In the genomic region with DNA sequence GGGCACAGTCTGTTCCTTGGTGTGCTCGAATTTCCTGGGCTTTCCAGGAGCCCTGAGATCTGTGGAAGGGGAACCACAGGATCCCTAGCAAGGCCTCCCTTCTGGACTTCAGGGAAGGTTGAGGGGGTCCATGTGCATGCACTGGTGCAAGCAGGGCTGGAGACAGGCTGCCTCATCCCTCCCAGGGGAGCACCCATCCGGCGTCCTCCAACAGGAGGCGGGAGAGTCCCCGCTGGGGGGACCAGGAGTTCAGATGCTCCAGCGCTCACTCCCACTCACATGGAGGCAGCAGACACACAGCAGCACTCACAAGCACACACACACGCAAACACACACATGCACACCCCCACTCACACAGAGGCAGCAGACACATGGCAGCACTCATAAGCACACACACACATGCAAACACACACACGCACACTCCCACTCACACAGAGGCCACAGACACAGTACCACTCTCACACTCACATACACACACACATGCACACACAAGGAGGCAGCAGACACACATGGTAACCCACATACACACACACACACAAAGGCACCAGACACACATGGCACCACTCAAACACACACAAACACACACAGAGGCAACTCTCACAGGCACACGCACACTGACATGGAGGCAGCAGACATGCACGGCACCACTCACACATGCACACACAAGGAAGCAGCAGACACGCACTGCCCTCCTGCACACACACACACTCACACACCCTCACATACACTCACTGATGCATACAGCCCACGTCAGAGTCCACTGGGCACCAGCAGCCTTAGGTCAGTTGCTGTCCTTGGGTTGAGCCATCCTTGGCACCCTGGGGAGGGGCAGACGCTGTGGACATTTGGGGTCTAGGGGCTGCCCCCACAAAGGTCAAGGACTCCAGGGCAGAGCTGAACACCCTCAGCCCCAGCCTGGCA, we compare ENCODE assay signal across 1 cellular context.
TF ChIP-seq lines count a peak whose summit lies in the region.

No MANE protein-coding gene starts in this region.

TF ChIP-seq in HepG2, 621 proteins besides CTCF, POLR2A, EP300 and RAD21 (continued from another document):
- no peak for TF ChIP-seq MTF1 (CRISPR knock-in tag; IDR thresholded peaks at IDR 0.05)
- TF ChIP-seq, protein P1, sequence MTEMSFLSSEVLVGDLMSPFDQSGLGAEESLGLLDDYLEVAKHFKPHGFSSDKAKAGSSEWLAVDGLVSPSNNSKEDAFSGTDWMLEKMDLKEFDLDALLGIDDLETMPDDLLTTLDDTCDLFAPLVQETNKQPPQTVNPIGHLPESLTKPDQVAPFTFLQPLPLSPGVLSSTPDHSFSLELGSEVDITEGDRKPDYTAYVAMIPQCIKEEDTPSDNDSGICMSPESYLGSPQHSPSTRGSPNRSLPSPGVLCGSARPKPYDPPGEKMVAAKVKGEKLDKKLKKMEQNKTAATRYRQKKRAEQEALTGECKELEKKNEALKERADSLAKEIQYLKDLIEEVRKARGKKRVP (CRISPR knock-in tag; IDR thresholded peaks at IDR 0.05) = no peak
- TF ChIP-seq CBX2 (IDR thresholded peaks at IDR 0.05; ENCODE audit: low read depth, low read length) = no peak
- TF ChIP-seq CBX2 (CRISPR knock-in tag; IDR thresholded peaks at IDR 0.05; ENCODE audit: low read depth) = no peak
- TF ChIP-seq, protein P2, sequence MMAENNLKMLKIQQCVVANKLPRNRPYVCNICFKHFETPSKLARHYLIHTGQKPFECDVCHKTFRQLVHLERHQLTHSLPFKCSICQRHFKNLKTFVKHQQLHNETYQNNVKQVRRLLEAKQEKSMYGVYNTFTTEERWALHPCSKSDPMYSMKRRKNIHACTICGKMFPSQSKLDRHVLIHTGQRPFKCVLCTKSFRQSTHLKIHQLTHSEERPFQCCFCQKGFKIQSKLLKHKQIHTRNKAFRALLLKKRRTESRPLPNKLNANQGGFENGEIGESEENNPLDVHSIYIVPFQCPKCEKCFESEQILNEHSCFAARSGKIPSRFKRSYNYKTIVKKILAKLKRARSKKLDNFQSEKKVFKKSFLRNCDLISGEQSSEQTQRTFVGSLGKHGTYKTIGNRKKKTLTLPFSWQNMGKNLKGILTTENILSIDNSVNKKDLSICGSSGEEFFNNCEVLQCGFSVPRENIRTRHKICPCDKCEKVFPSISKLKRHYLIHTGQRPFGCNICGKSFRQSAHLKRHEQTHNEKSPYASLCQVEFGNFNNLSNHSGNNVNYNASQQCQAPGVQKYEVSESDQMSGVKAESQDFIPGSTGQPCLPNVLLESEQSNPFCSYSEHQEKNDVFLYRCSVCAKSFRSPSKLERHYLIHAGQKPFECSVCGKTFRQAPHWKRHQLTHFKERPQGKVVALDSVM (CRISPR knock-in tag; IDR thresholded peaks at IDR 0.05) = no peak
- TF ChIP-seq FOXA1 (IDR thresholded peaks at IDR 0.05) = 0 out of 2 replicates have a peak, but pooled peaks have one; percentile 11
- TF ChIP-seq FOXA1 (CRISPR knock-in tag; IDR thresholded peaks at IDR 0.05) = no peak
- TF ChIP-seq GABPA (IDR thresholded peaks at IDR 0.05; ENCODE audit: low read depth, low read length) = no peak
- no peak for TF ChIP-seq GABPA (CRISPR knock-in tag; IDR thresholded peaks at IDR 0.05; ENCODE audit: low read depth)
- TF ChIP-seq, protein P3, sequence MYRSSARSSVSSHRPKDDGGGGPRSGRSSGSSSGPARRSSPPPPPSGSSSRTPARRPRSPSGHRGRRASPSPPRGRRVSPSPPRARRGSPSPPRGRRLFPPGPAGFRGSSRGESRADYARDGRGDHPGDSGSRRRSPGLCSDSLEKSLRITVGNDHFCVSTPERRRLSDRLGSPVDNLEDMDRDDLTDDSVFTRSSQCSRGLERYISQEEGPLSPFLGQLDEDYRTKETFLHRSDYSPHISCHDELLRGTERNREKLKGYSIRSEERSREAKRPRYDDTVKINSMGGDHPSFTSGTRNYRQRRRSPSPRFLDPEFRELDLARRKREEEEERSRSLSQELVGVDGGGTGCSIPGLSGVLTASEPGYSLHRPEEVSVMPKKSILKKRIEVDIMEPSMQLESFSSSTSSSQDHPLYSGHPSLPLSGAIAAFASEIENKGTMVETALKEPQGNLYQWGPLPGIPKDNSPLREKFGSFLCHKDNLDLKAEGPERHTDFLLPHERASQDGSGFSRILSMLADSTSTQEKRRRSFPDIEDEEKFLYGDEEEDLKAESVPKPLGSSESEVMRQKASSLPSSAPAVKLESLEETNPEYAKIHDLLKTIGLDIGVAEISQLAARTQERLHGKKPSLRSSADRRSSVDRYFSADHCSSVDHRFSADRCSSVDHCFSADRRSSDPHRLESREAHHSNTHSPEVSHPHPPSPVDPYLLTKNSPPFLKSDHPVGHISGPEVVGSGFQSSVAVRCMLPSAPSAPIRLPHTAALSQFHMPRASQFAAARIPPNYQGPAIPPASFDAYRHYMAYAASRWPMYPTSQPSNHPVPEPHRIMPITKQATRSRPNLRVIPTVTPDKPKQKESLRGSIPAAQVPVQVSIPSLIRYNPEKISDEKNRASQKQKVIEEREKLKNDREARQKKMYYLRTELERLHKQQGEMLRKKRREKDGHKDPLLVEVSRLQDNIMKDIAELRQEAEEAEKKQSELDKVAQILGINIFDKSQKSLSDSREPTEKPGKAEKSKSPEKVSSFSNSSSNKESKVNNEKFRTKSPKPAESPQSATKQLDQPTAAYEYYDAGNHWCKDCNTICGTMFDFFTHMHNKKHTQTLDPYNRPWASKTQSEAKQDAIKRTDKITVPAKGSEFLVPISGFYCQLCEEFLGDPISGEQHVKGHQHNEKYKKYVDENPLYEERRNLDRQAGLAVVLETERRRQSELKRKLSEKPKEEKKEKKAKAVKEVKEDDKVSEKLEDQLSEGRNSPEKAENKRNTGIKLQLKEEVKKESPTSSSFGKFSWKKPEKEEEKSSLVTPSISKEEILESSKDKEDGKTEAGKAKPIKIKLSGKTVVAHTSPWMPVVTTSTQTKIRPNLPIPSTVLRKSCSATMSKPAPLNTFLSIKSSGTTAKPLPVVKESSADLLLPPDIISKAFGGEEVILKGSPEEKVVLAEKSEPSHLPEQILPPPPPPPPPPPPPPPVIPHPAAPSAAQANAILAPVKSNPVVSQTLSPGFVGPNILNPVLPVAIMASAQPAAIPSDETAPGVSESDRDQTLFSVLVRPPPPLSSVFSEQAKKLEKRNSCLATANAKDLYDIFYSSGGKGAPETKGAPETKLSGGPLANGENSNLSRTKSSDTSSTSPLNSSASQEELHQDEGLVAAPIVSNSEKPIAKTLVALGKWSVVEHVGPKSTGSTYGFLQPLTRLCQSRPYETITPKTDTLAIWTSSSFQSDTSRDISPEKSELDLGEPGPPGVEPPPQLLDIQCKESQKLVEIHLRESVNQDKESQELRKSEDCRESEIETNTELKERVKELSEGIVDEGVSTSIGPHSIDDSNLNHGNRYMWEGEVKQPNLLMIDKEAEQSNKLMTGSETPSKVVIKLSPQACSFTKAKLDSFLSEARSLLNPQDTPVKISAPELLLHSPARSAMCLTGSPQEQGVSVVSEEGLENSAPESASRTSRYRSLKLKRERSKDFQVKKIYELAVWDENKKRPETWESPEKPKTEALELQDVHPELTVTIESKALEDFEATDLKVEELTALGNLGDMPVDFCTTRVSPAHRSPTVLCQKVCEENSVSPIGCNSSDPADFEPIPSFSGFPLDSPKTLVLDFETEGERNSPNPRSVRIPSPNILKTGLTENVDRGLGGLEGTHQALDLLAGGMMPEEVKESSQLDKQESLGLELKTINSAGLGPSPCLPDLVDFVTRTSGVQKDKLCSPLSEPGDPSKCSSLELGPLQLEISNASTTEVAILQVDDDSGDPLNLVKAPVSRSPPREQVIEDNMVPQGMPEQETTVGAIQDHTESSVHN (CRISPR knock-in tag; IDR thresholded peaks at IDR 0.05) = no peak
- no peak for TF ChIP-seq SAFB2 (CRISPR knock-in tag; IDR thresholded peaks at IDR 0.05; ENCODE audit: borderline replicate concordance, low read depth)
- no peak for TF ChIP-seq ZNF225 (CRISPR knock-in tag; IDR thresholded peaks at IDR 0.05)
- TF ChIP-seq, protein P4, sequence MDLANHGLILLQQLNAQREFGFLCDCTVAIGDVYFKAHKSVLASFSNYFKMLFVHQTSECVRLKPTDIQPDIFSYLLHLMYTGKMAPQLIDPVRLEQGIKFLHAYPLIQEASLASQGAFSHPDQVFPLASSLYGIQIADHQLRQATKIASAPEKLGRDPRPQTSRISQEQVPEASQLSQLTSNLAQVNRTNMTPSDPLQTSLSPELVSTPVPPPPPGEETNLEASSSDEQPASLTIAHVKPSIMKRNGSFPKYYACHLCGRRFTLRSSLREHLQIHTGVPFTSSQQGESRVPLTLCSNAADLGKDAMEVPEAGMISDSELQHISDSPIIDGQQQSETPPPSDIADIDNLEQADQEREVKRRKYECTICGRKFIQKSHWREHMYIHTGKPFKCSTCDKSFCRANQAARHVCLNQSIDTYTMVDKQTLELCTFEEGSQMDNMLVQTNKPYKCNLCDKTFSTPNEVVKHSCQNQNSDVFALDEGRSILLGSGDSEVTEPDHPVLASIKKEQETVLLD (CRISPR knock-in tag; IDR thresholded peaks at IDR 0.05; ENCODE audit: low read depth) = no peak
- TF ChIP-seq MIER3 (CRISPR knock-in tag; IDR thresholded peaks at IDR 0.05; ENCODE audit: borderline replicate concordance) = no peak
- no peak for TF ChIP-seq ZNF720 (CRISPR knock-in tag; IDR thresholded peaks at IDR 0.05)
- TF ChIP-seq HNF4G (IDR thresholded peaks at IDR 0.05; ENCODE audit: borderline replicate concordance, low read depth, low read length) = no peak
- TF ChIP-seq HNF4G (CRISPR knock-in tag; IDR thresholded peaks at IDR 0.05; ENCODE audit: borderline replicate concordance, low read depth) = no peak
- TF ChIP-seq RFXAP (CRISPR knock-in tag; IDR thresholded peaks at IDR 0.05; ENCODE audit: borderline replicate concordance) = no peak
- TF ChIP-seq, protein P5, sequence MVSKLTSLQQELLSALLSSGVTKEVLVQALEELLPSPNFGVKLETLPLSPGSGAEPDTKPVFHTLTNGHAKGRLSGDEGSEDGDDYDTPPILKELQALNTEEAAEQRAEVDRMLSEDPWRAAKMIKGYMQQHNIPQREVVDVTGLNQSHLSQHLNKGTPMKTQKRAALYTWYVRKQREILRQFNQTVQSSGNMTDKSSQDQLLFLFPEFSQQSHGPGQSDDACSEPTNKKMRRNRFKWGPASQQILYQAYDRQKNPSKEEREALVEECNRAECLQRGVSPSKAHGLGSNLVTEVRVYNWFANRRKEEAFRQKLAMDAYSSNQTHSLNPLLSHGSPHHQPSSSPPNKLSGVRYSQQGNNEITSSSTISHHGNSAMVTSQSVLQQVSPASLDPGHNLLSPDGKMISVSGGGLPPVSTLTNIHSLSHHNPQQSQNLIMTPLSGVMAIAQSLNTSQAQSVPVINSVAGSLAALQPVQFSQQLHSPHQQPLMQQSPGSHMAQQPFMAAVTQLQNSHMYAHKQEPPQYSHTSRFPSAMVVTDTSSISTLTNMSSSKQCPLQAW (CRISPR knock-in tag; IDR thresholded peaks at IDR 0.05) = no peak
- TF ChIP-seq, protein P6, sequence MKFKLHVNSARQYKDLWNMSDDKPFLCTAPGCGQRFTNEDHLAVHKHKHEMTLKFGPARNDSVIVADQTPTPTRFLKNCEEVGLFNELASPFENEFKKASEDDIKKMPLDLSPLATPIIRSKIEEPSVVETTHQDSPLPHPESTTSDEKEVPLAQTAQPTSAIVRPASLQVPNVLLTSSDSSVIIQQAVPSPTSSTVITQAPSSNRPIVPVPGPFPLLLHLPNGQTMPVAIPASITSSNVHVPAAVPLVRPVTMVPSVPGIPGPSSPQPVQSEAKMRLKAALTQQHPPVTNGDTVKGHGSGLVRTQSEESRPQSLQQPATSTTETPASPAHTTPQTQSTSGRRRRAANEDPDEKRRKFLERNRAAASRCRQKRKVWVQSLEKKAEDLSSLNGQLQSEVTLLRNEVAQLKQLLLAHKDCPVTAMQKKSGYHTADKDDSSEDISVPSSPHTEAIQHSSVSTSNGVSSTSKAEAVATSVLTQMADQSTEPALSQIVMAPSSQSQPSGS (CRISPR knock-in tag; IDR thresholded peaks at IDR 0.05) = no peak
- no peak for TF ChIP-seq NFE2L2 (IDR thresholded peaks at IDR 0.05; ENCODE audit: low read length)
- TF ChIP-seq, protein P7, sequence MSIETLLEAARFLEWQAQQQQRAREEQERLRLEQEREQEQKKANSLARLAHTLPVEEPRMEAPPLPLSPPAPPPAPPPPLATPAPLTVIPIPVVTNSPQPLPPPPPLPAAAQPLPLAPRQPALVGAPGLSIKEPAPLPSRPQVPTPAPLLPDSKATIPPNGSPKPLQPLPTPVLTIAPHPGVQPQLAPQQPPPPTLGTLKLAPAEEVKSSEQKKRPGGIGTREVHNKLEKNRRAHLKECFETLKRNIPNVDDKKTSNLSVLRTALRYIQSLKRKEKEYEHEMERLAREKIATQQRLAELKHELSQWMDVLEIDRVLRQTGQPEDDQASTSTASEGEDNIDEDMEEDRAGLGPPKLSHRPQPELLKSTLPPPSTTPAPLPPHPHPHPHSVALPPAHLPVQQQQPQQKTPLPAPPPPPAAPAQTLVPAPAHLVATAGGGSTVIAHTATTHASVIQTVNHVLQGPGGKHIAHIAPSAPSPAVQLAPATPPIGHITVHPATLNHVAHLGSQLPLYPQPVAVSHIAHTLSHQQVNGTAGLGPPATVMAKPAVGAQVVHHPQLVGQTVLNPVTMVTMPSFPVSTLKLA (IDR thresholded peaks at IDR 0.05) = peak; percentile 79
- no peak for TF ChIP-seq ZNF746 (CRISPR knock-in tag; IDR thresholded peaks at IDR 0.05)
